In the genomic region with DNA sequence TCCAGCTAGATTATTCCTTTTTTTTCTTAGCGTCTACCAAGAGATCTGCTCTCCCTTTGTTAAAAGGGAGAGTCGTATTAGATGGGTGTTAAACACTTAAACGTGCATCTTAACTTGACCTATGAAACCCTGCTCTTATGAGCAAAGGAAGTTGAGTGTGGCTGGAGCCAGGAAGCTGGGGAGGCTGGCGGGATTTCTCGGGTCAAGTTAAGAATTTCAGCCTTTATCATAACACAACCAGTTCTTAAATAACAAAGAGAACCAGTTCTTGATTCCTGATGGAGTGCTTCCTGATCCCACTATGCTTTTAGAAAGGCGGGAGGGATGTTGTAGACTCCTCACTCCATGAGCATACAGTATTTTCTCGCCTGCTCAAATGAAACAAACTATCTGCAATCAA, we compare ENCODE assay signal across 20 cellular contexts.
DNase-seq lines count a peak whose midpoint lies in the region; ATAC-seq and TF ChIP-seq lines count a peak whose summit lies in the region.
"Had no signal": no experiment of that assay in that cellular context is flagged by ENCODE, and none has a peak within 500 bp of the region (broad histone marks: within the 10 kb centered on the region; RNA-seq: fewer than 3 reads in every experiment).

No MANE protein-coding gene starts in this region.

- H2AFZ ChIP-seq in H9 (ENCODE audit: low read length) (no peak overlapping the region), smooth muscle cell (ENCODE audit: low read depth) (peak overlapping the region; percentile 42)

- H2BK20ac ChIP-seq in H9 (ENCODE audit: low read depth, low read length, poor library complexity, severe bottlenecking) = no peak overlapping the region

- no peak overlapping the region for H2BK15ac ChIP-seq in H9 (ENCODE audit: low read depth, low read length)

- H3K9ac ChIP-seq in H9 (ENCODE audit: extremely low read depth, insufficient read length, low read length) (no peak overlapping the region), smooth muscle cell (ENCODE audit: low read depth) (peak overlapping the region; percentile 83)
- H3K9ac ChIP-seq: KMS-11 had no signal

- no peaks in the 10 kb centered on the region for H3K36me3 ChIP-seq in smooth muscle cell (ENCODE audit: low read depth)
- H3K36me3 ChIP-seq: SJSA1 had no signal

- no peaks in the 10 kb centered on the region for H3K23me2 ChIP-seq in H9 (ENCODE audit: insufficient read length, low read depth, low read length, poor library complexity, severe bottlenecking)

- ATAC-seq in central memory CD8-positive, alpha-beta T cell (replicated peaks; ENCODE audit: extremely low read depth, poor library complexity, severe bottlenecking) = no peak
- ATAC-seq: Right ventricle myocardium inferior had no signal

- H3K27ac Mint-ChIP-seq in H9 (no peak overlapping the region), glutamatergic neuron (ENCODE audit: unreplicated experiment) (no peak overlapping the region)
- peak overlapping the region; percentile 17 for H3K27ac Mint-ChIP-seq in central memory CD8-positive, alpha-beta T cell (ENCODE audit: low read depth)
- H3K27ac Mint-ChIP-seq: CD4-positive, CD25-positive, alpha-beta regulatory T cell had no signal

- DNase-seq in H9 = peak; percentile 35
- no peak for DNase-seq in central memory CD8-positive, alpha-beta T cell (ENCODE audit: low spot score in 2 of 2)
- DNase-seq in iris pigment epithelial cell (ENCODE audit: low read depth) = peak; percentile 24
- DNase-seq in smooth muscle cell (lab: John Stamatoyannopoulos, UW; ENCODE audit: unreplicated experiment) = no peak
- DNase-seq in glutamatergic neuron = no peak
- DNase-seq in NCI-H2081 treated with DMSO at 0.1 percent for 48 hours (lab: John Stamatoyannopoulos, UW) = no peak
- DNase-seq in NCI-H1417 treated with DMSO at 0.1 percent for 48 hours (lab: John Stamatoyannopoulos, UW) = no peak
- DNase-seq: Caco-2; CD4-positive, CD25-positive, alpha-beta regulatory T cell; DMS 273 treated with DMSO at 0.1 percent for 48 hours; GOT3; IMR-90; NCI-H1092 treated with DMSO at 0.1 percent for 48 hours; NCI-H146; NCI-H2029; NCI-H345; NCI-H526 had no signal

- H3K4me3 Mint-ChIP-seq in H9 (no peak overlapping the region), glutamatergic neuron (ENCODE audit: unreplicated experiment) (no peak overlapping the region)
- no peak overlapping the region for H3K4me3 Mint-ChIP-seq in central memory CD8-positive, alpha-beta T cell
- H3K4me3 Mint-ChIP-seq: CD4-positive, CD25-positive, alpha-beta regulatory T cell had no signal

- H3K27ac ChIP-seq in H9 (ENCODE audit: insufficient read length, low read depth, low read length) (no peak overlapping the region), smooth muscle cell (ENCODE audit: low read depth) (peak overlapping the region; percentile 82)
- H3K27ac ChIP-seq: KMS-11, SJSA1 had no signal

- H3K56ac ChIP-seq in H9 (ENCODE audit: insufficient read length, low read depth, low read length) = no peak overlapping the region

- H2AK5ac ChIP-seq in H9 (ENCODE audit: insufficient read length, low read length) = no peak overlapping the region

- H4K5ac ChIP-seq in H9 (ENCODE audit: insufficient read length, low read depth, low read length) = no peak overlapping the region

- peaks cover 27 to 36% of the 10 kb centered on the region in 2 experiments for H3K4me1 Mint-ChIP-seq in H9
- H3K4me1 Mint-ChIP-seq in central memory CD8-positive, alpha-beta T cell = peaks cover 6% of the 10 kb centered on the region
- no peaks in the 10 kb centered on the region for H3K4me1 Mint-ChIP-seq in glutamatergic neuron (ENCODE audit: low read depth, unreplicated experiment)

- H3K9me3 Mint-ChIP-seq in H9 (no peaks in the 10 kb centered on the region), glutamatergic neuron (ENCODE audit: unreplicated experiment) (no peaks in the 10 kb centered on the region)
- no peaks in the 10 kb centered on the region for H3K9me3 Mint-ChIP-seq in central memory CD8-positive, alpha-beta T cell
- H3K9me3 Mint-ChIP-seq: CD4-positive, CD25-positive, alpha-beta regulatory T cell had no signal

- H2BK5ac ChIP-seq in H9 (ENCODE audit: insufficient read length, low read length) = no peak overlapping the region

- no peak overlapping the region for H2BK120ac ChIP-seq in H9 (ENCODE audit: low read depth, low read length, poor library complexity, severe bottlenecking)

- no peak overlapping the region for H3K23ac ChIP-seq in H9 (ENCODE audit: insufficient read length, low read depth, low read length)

- H2BK12ac ChIP-seq in H9 (ENCODE audit: insufficient read length, low read depth, low read length) = no peak overlapping the region

- no peak overlapping the region for H3K4me3 ChIP-seq in smooth muscle cell
- H3K4me3 ChIP-seq: SJSA1 had no signal

- H3K4me2 ChIP-seq in H9 (ENCODE audit: insufficient read depth, insufficient read length, low read length) = peak overlapping the region; percentile 16
- peak overlapping the region; percentile 67 for H3K4me2 ChIP-seq in smooth muscle cell
- H3K4me2 ChIP-seq: KMS-11 had no signal

- H3K79me1 ChIP-seq in H9 (ENCODE audit: insufficient read depth, low read depth, low read length, poor library complexity, severe bottlenecking) = no peaks in the 10 kb centered on the region

- H3K27me3 Mint-ChIP-seq in H9 (ENCODE audit: low read depth) (no peaks in the 10 kb centered on the region), glutamatergic neuron (ENCODE audit: unreplicated experiment) (no peaks in the 10 kb centered on the region)
- H3K27me3 Mint-ChIP-seq in central memory CD8-positive, alpha-beta T cell = no peaks in the 10 kb centered on the region
- H3K27me3 Mint-ChIP-seq: CD4-positive, CD25-positive, alpha-beta regulatory T cell had no signal

- H3K4me1 ChIP-seq in H9 (ENCODE audit: insufficient read depth, low read length) (peaks cover 10% of the 10 kb centered on the region), smooth muscle cell (ENCODE audit: low read depth) (no peaks in the 10 kb centered on the region)
- H3K4me1 ChIP-seq: Caco-2, SJSA1 had no signal

- H3K79me2 ChIP-seq in H9 (ENCODE audit: insufficient read depth, low read length) = no peaks in the 10 kb centered on the region
- H3K79me2 ChIP-seq in smooth muscle cell (ENCODE audit: low read depth) = no peaks in the 10 kb centered on the region

- H3K9me3 ChIP-seq in H9 (ENCODE audit: control insufficient read depth, low read depth, low read length) (no peaks in the 10 kb centered on the region), smooth muscle cell (replicated peaks; ENCODE audit: low read depth) (no peaks in the 10 kb centered on the region)
- H3K9me3 ChIP-seq: Caco-2, SJSA1 had no signal

- H3T11ph ChIP-seq in H9 (ENCODE audit: low read length) = no peak overlapping the region

- TF ChIP-seq CTCF in H9 (conservative IDR thresholded peaks at IDR 0.05) (no peak), smooth muscle cell (IDR thresholded peaks at IDR 0.05; ENCODE audit: borderline replicate concordance, insufficient read depth, poor library complexity, severe bottlenecking) (no peak), glutamatergic neuron (IDR thresholded peaks at IDR 0.05; ENCODE audit: partially characterized antibody, unreplicated experiment) (no peak)

- no peaks in the 10 kb centered on the region for H4K20me1 ChIP-seq in H9 (ENCODE audit: control insufficient read depth, insufficient read depth, insufficient read length)
- H4K20me1 ChIP-seq in smooth muscle cell (ENCODE audit: low read depth) = no peaks in the 10 kb centered on the region

- H3K18ac ChIP-seq in H9 (ENCODE audit: insufficient read length, low read depth, low read length) = no peak overlapping the region

- H3K14ac ChIP-seq in H9 (ENCODE audit: insufficient read depth, low read length) = no peak overlapping the region

- no CpG with 5 or more reads among the region's 7 CpGs for whole genome bisulfite sequencing in H9 (ENCODE audit: extremely low coverage, insufficient read length, low lambda C conversion rate)
- 39% methylated on average over 7 of the region's 7 CpGs for WGBS in smooth muscle cell (ENCODE audit: low lambda C conversion rate)

- H4K91ac ChIP-seq in H9 (ENCODE audit: insufficient read length, low read depth, low read length) = no peak overlapping the region

- H3K36me3 Mint-ChIP-seq in H9 (ENCODE audit: insufficient read depth in 1 of 3, low read depth in 3 of 3) = peaks cover 0 to 9% (median 0%) of the 10 kb centered on the region in 3 experiments; a peak in 2 of 7 replicates
- H3K36me3 Mint-ChIP-seq in central memory CD8-positive, alpha-beta T cell (ENCODE audit: insufficient read depth) = peaks cover 51% of the 10 kb centered on the region
- H3K36me3 Mint-ChIP-seq in glutamatergic neuron (ENCODE audit: unreplicated experiment) = no peaks in the 10 kb centered on the region

- H3F3A ChIP-seq in smooth muscle cell (ENCODE audit: low read depth) = peaks cover 21% of the 10 kb centered on the region

- no peak overlapping the region for H4K8ac ChIP-seq in H9 (replicated peaks; ENCODE audit: insufficient read length, low read depth, low read length)

- H3K27me3 ChIP-seq in H9 (ENCODE audit: insufficient read depth, low read length) (no peaks in the 10 kb centered on the region), smooth muscle cell (ENCODE audit: low read depth) (no peaks in the 10 kb centered on the region)
- H3K27me3 ChIP-seq: SJSA1 had no signal

- H3K4ac ChIP-seq in H9 (ENCODE audit: low read depth, low read length) = no peak overlapping the region

Comparison
In these comparisons a context has a peak if more than half of its experiments do, and no peak if none do; other contexts are left out.
1. DNase-seq: peak in H9 (single experiment) and iris pigment epithelial cell (single experiment); none in central memory CD8-positive, alpha-beta T cell (0 of 2), smooth muscle cell (single experiment), glutamatergic neuron (single experiment), NCI-H2081 treated with DMSO at 0.1 percent for 48 hours (single experiment) and NCI-H1417 treated with DMSO at 0.1 percent for 48 hours (single experiment).